8 cellular contexts compared by ENCODE assay signal in genomic region chr11:67351275-67352005, GRCh38. TPM values are rescaled to one million over a fixed set of nuclear protein-coding genes. Genes with fewer than 3 reads are reported as not detected.
A peak's percentile ranks its signal among the peaks of the same experiment; 100 is the strongest.
DNase-seq lines count a peak whose midpoint lies in the region; ATAC-seq and TF ChIP-seq lines count a peak whose summit lies in the region.

No MANE protein-coding gene starts in this region.

- no peak for TF ChIP-seq EP300 in SK-N-SH (IDR thresholded peaks at IDR 0.05; ENCODE audit: borderline replicate concordance in 1 of 2, low read depth in 1 of 2, low read length in 1 of 2)

- no peaks in the 10 kb centered on the region for H3K9me3 ChIP-seq in DND-41 (ENCODE audit: insufficient read depth, low read length, severe bottlenecking)
- H3K9me3 ChIP-seq in SK-N-SH, result no peaks in the 10 kb centered on the region

- peak overlapping the region; percentile 22 for H3K4me3 Mint-ChIP-seq in activated naive CD8-positive, alpha-beta T cell treated with anti-CD3 and anti-CD28 coated beads for 36 hours
- H3K4me3 Mint-ChIP-seq in progenitor cell of endocrine pancreas (ENCODE audit: low read depth), result peak overlapping the region; percentile 54

- H3K9ac ChIP-seq in DND-41 (ENCODE audit: low read depth, low read length) (peak overlapping the region; percentile 5), SK-N-SH (no peak overlapping the region)

- peaks cover 32% of the 10 kb centered on the region for H3K4me1 ChIP-seq in DND-41 (ENCODE audit: insufficient read depth, low read length)
- peaks cover 38 to 48% of the 10 kb centered on the region in 2 experiments; a peak in 3 of 4 replicates for H3K4me1 ChIP-seq in SK-N-SH (ENCODE audit: control insufficient read depth in 1 of 2, insufficient read depth in 2 of 2, low read depth in 1 of 2, low read length in 1 of 2)

- POLR2A ChIA-PET in SK-N-SH (lab: Yijun Ruan, JAX), result interaction anchor here (1.0 kb wide), 1 partner anchor 31 kb away, joined by 4 read pairs; no protein-coding TSS in a partner anchor

- TF ChIP-seq RAD21 in SK-N-SH (IDR thresholded peaks at IDR 0.05; ENCODE audit: low read length), result peak; percentile 64

- H3K4me2 ChIP-seq in DND-41 (ENCODE audit: insufficient read depth, low read length), result peak overlapping the region; percentile 42
- H3K4me2 ChIP-seq in SK-N-SH, result peak overlapping the region; percentile 85; the same call in 1 of the 2 replicates

- CTCF ChIA-PET in SK-N-SH (lab: Yijun Ruan, JAX), result interaction anchor here (0.6 to 20.0 kb wide), 27 partner anchors 7 to 1396 kb away, joined by 3 to 955 read pairs (median 4); partner anchors contain the start of genes AIP, CLCF1, PITPNM1 and PPP1CA

- H3K79me2 ChIP-seq in DND-41 (ENCODE audit: insufficient read depth, low read length), result peaks cover 8% of the 10 kb centered on the region
- H3K79me2 ChIP-seq in SK-N-SH (ENCODE audit: insufficient read depth), result peaks cover 21% of the 10 kb centered on the region

- no peaks in the 10 kb centered on the region for H3K27me3 Mint-ChIP-seq in activated naive CD8-positive, alpha-beta T cell treated with anti-CD3 and anti-CD28 coated beads for 36 hours
- no peaks in the 10 kb centered on the region for H3K27me3 Mint-ChIP-seq in progenitor cell of endocrine pancreas

- ATAC-seq in DND-41 (ENCODE audit: insufficient read depth, low read depth) (peak; percentile 25; the same call in 2 of the 3 replicates), GM21515 (IDR thresholded peaks at IDR 0.05; ENCODE audit: unreplicated experiment) (no peak), GM19324 (IDR thresholded peaks at IDR 0.05; ENCODE audit: low FRiP score, unreplicated experiment) (no peak)

- H3K9me2 ChIP-seq in SK-N-SH, result no peaks in the 10 kb centered on the region

- H3K27me3 ChIP-seq in DND-41 (ENCODE audit: insufficient read depth, low read length, poor library complexity), result no peaks in the 10 kb centered on the region
- H3K27me3 ChIP-seq in SK-N-SH (ENCODE audit: insufficient read depth), result no peaks in the 10 kb centered on the region

- H3K27ac ChIP-seq in DND-41 (ENCODE audit: low read length), result 0 out of 2 replicates have a peak overlapping the region, but pooled peaks have one; percentile 13
- H3K27ac ChIP-seq in SK-N-SH (ENCODE audit: low read depth in 2 of 2, low read length in 1 of 2), result peak overlapping the region; percentile 14 to 46; a peak in 3 of 4 replicates

- WGBS in SK-N-SH (ENCODE audit: low lambda C conversion rate), result 44% methylated on average over 9 of the region's 11 CpGs

- no peaks in the 10 kb centered on the region for H3K9me3 Mint-ChIP-seq in activated naive CD8-positive, alpha-beta T cell treated with anti-CD3 and anti-CD28 coated beads for 36 hours
- H3K9me3 Mint-ChIP-seq in progenitor cell of endocrine pancreas (ENCODE audit: low read depth), result no peaks in the 10 kb centered on the region

- peaks cover 52% of the 10 kb centered on the region for H3F3A ChIP-seq in SK-N-SH (replicated peaks; ENCODE audit: insufficient read depth)

- peak; percentile 64 for DNase-seq in DND-41
- peak; percentile 67 for DNase-seq in LNCaP clone FGC (ENCODE audit: low read depth)
- DNase-seq in SK-N-SH, result peak; percentile 69
- DNase-seq in activated naive CD8-positive, alpha-beta T cell treated with anti-CD3 and anti-CD28 coated beads for 36 hours, result peak; percentile 65
- peak in 39 of 42 donors; percentile 35 to 84 (median 64) for DNase-seq in head of caudate nucleus
- DNase-seq in progenitor cell of endocrine pancreas (ENCODE audit: low spot score, unreplicated experiment), result no peak

- peaks cover 41% of the 10 kb centered on the region for H3K4me1 Mint-ChIP-seq in activated naive CD8-positive, alpha-beta T cell treated with anti-CD3 and anti-CD28 coated beads for 36 hours
- H3K4me1 Mint-ChIP-seq in progenitor cell of endocrine pancreas (ENCODE audit: low read depth), result peaks cover 28% of the 10 kb centered on the region

- no peaks in the 10 kb centered on the region; the same call in 1 of the 2 replicates for H3K36me3 ChIP-seq in DND-41 (ENCODE audit: insufficient read depth, low read length)
- no peaks in the 10 kb centered on the region for H3K36me3 ChIP-seq in SK-N-SH (replicated peaks in 1 of 2; ENCODE audit: control insufficient read depth in 1 of 2, insufficient read depth in 2 of 2, low read length in 1 of 2)

- intact Hi-C loops in head of caudate nucleus (cut with DNase I), result loop anchor here (5.0 kb wide), 1 partner anchor 41 kb away; the partner anchor contains the start of gene RAD9A

- TF ChIP-seq CTCF in DND-41 (IDR thresholded peaks at IDR 0.05; ENCODE audit: borderline replicate concordance, extremely low read depth, low read length, poor library complexity, severe bottlenecking) (peak; percentile 91), LNCaP clone FGC (IDR thresholded peaks at IDR 0.05; ENCODE audit: control insufficient read depth, extremely low read depth, insufficient read depth) (peak; percentile 88), SK-N-SH (IDR thresholded peaks at IDR 0.05) (peak; percentile 86), progenitor cell of endocrine pancreas (IDR thresholded peaks at IDR 0.05; ENCODE audit: unreplicated experiment) (peak; percentile 91)

- no peaks in the 10 kb centered on the region for H4K20me1 ChIP-seq in DND-41 (ENCODE audit: insufficient read depth, low read length)
- peaks cover 3% of the 10 kb centered on the region; the same call in 1 of the 2 replicates for H4K20me1 ChIP-seq in SK-N-SH (ENCODE audit: insufficient read depth)

- H3K36me3 Mint-ChIP-seq in activated naive CD8-positive, alpha-beta T cell treated with anti-CD3 and anti-CD28 coated beads for 36 hours, result no peaks in the 10 kb centered on the region
- no peaks in the 10 kb centered on the region for H3K36me3 Mint-ChIP-seq in progenitor cell of endocrine pancreas (ENCODE audit: insufficient read depth)

- peak overlapping the region; percentile 57 for H3K27ac Mint-ChIP-seq in activated naive CD8-positive, alpha-beta T cell treated with anti-CD3 and anti-CD28 coated beads for 36 hours
- peak overlapping the region; percentile 16 for H3K27ac Mint-ChIP-seq in progenitor cell of endocrine pancreas

- no peak overlapping the region for H2AFZ ChIP-seq in DND-41 (ENCODE audit: low read depth, low read length)
- H2AFZ ChIP-seq in SK-N-SH (ENCODE audit: low read depth), result no peak overlapping the region

- H3K4me3 ChIP-seq in DND-41 (ENCODE audit: low read depth in 1 of 2, low read length in 2 of 2) (0 out of 4 replicates have a peak overlapping the region, but pooled peaks of 1 of the 2 experiments have one; percentile 10), LNCaP clone FGC (ENCODE audit: low read depth, low read length) (no peak overlapping the region), SK-N-SH (ENCODE audit: low read depth in 2 of 2, low read length in 1 of 2) (peak overlapping the region in 1 of 2 experiments; percentile 9; a peak in 1 of 4 replicates)

TF ChIP-seq in SK-N-SH, 30 proteins besides CTCF, POLR2A, EP300 and RAD21 (continues in another document):
- TF ChIP-seq SMC3 (IDR thresholded peaks at IDR 0.05; ENCODE audit: low read depth, low read length), result peak; percentile 66

RNA-seq across cellular contexts. Expression of gene POLD4, which starts 1.9 kb away (rescaled TPM):
- 80.4 and 89.4 TPM in 2 replicates for polyA plus RNA-seq in SK-N-SH (2012; rRNA removed)
- polyA plus RNA-seq in SK-N-SH (2012; cell fraction: cytosol; rRNA removed), result 38.1 and 46.2 TPM in 2 replicates
- 161 and 245 TPM in 2 replicates for polyA plus RNA-seq in SK-N-SH (2012; cell fraction: nucleus; rRNA removed)
- 10 to 100 TPM; 28.5 to 28.6 TPM for total RNA-seq in activated naive CD8-positive, alpha-beta T cell treated with anti-CD3 and anti-CD28 coated beads for 36 hours
- total RNA-seq in progenitor cell of endocrine pancreas, result 19.8 and 21.1 TPM in 2 replicates

RNA-seq across cellular contexts. Expression of gene CLCF1, which starts 22.0 kb away (rescaled TPM):
- polyA plus RNA-seq in SK-N-SH (2012; rRNA removed), result 27.0 and 27.7 TPM in 2 replicates
- 13.3 and 17.5 TPM in 2 replicates for polyA plus RNA-seq in SK-N-SH (2012; cell fraction: cytosol; rRNA removed)
- 61.9 and 75.9 TPM in 2 replicates for polyA plus RNA-seq in SK-N-SH (2012; cell fraction: nucleus; rRNA removed)
- under 1 TPM; 0.31 to 0.56 TPM for total RNA-seq in activated naive CD8-positive, alpha-beta T cell treated with anti-CD3 and anti-CD28 coated beads for 36 hours
- 5.4 and 6.9 TPM in 2 replicates for total RNA-seq in progenitor cell of endocrine pancreas

RNA-seq across cellular contexts. Expression of gene RAD9A, which starts 40.3 kb away (rescaled TPM):
- polyA plus RNA-seq in SK-N-SH (2012; rRNA removed), result 21.5 and 22.3 TPM in 2 replicates
- polyA plus RNA-seq in SK-N-SH (2012; cell fraction: cytosol; rRNA removed), result 4.8 and 8.6 TPM in 2 replicates
- 100 and 114 TPM in 2 replicates for polyA plus RNA-seq in SK-N-SH (2012; cell fraction: nucleus; rRNA removed)
- 10 to 100 TPM; 31.2 to 33.7 TPM for total RNA-seq in activated naive CD8-positive, alpha-beta T cell treated with anti-CD3 and anti-CD28 coated beads for 36 hours
- total RNA-seq in progenitor cell of endocrine pancreas, result 39.0 and 49.1 TPM in 2 replicates

RNA-seq across cellular contexts. Expression of gene SSH3, which starts 48.1 kb away (rescaled TPM):
- 13.5 and 17.1 TPM in 2 replicates for polyA plus RNA-seq in SK-N-SH (2012; rRNA removed)
- 4.0 and 7.0 TPM in 2 replicates for polyA plus RNA-seq in SK-N-SH (2012; cell fraction: cytosol; rRNA removed)
- polyA plus RNA-seq in SK-N-SH (2012; cell fraction: nucleus; rRNA removed), result 73.4 and 77.8 TPM in 2 replicates
- total RNA-seq in activated naive CD8-positive, alpha-beta T cell treated with anti-CD3 and anti-CD28 coated beads for 36 hours, result 1 to 10 TPM; 4.6 to 4.7 TPM
- total RNA-seq in progenitor cell of endocrine pancreas, result 48.9 and 56.9 TPM in 2 replicates

RNA-seq across cellular contexts. Expression of gene PPP1CA, which starts 50.2 kb away (rescaled TPM):
- 210 and 261 TPM in 2 replicates for polyA plus RNA-seq in SK-N-SH (2012; rRNA removed)
- 130 and 175 TPM in 2 replicates for polyA plus RNA-seq in SK-N-SH (2012; cell fraction: cytosol; rRNA removed)
- 181 and 248 TPM in 2 replicates for polyA plus RNA-seq in SK-N-SH (2012; cell fraction: nucleus; rRNA removed)
- 100 to 1,000 TPM; 262 to 269 TPM for total RNA-seq in activated naive CD8-positive, alpha-beta T cell treated with anti-CD3 and anti-CD28 coated beads for 36 hours
- total RNA-seq in progenitor cell of endocrine pancreas, result 140 and 145 TPM in 2 replicates
